ENCODE assay signal across 9 cellular contexts in the genomic region with DNA sequence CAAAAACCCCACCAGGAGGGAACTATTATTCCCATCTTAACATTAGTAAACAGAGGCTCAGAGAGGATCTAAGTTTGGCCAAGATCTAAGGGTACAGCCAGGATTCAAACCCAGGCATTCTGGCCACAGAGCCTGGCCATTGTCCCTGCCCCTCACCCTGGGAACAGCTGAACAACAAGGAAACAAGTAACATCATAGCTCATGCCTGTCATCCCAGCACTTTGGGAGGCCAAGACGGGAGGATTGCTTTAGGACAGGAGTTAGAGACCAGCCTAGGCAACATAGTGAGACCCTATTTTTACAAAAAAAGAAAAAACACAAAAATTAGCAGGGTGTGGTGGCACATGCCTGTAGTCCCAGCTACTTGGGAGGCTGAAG. TPM values are rescaled to one million over a fixed set of nuclear protein-coding genes. Genes with fewer than 3 reads are reported as not detected.
DNase-seq lines count a peak whose midpoint lies in the region; ATAC-seq and TF ChIP-seq lines count a peak whose summit lies in the region.
"Had no signal": no experiment of that assay in that cellular context is flagged by ENCODE, and none has a peak within 500 bp of the region (broad histone marks: within the 10 kb centered on the region; RNA-seq: fewer than 3 reads in every experiment).

No MANE protein-coding gene starts in this region.

- intact Hi-C loops in left ventricle myocardium inferior (cut with micrococcal nuclease) (no loop called here), left ventricle myocardium superior (cut with micrococcal nuclease) (no loop called here), PC-3 (cut with micrococcal nuclease) (loop anchor here (2.0 to 10.0 kb wide), 3 partner anchors 77 to 187 kb away; no protein-coding TSS in a partner anchor), esophagus squamous epithelium (cut with DNase I) (no loop called here)

- no peaks in the 10 kb centered on the region for H3K9me2 ChIP-seq in PC-3 (replicated peaks; ENCODE audit: low read length)

- H4K20me1 ChIP-seq in PC-3 (ENCODE audit: low read length) = no peaks in the 10 kb centered on the region

- TF ChIP-seq CTCF in left ventricle myocardium inferior (IDR thresholded peaks at IDR 0.05; ENCODE audit: borderline replicate concordance) (no peak), PC-3 (conservative IDR thresholded peaks at IDR 0.05; ENCODE audit: low read depth, low read length) (no peak), esophagus squamous epithelium (IDR thresholded peaks at IDR 0.05) (no peak), tibial nerve (IDR thresholded peaks at IDR 0.05) (no peak), endodermal cell (conservative IDR thresholded peaks at IDR 0.05) (no peak)

- H2AFZ ChIP-seq in PC-3 (ENCODE audit: low read length) = no peak overlapping the region

- H3K4me3 Mint-ChIP-seq in endodermal cell = no peak overlapping the region

- CTCF ChIA-PET in PC-3 (lab: Charles Lee) = interaction anchor here (0.7 kb wide), 1 partner anchor 180 kb away, joined by 3 read pairs; no protein-coding TSS in a partner anchor

- H2AK5ac ChIP-seq in mesendoderm (ENCODE audit: low read length) = no peak overlapping the region

- ATAC-seq in left ventricle myocardium superior (no peak), PC-3 (no peak), esophagus mucosa (no peak)

- no peak overlapping the region for H2BK5ac ChIP-seq in mesendoderm (ENCODE audit: low read length)

- H3K9ac ChIP-seq in PC-3 (ENCODE audit: low read length) (peak overlapping the region; percentile 2; the same call in 1 of the 2 replicates), mesendoderm (ENCODE audit: low read length) (no peak overlapping the region), endodermal cell (ENCODE audit: extremely low read depth, low read length, poor library complexity, severe bottlenecking) (no peak overlapping the region)

- no TSS peak for BruUV-seq in PC-3 (replicated peaks; lab: Mats Ljungman, UMichigan)

- WGBS in esophagus squamous epithelium, 2 donors = 40% methylated on average over 1 of the region's 1 CpG
- WGBS in mesendoderm (ENCODE audit: extremely low coverage, insufficient coverage, low lambda C conversion rate) = no CpG with 5 or more reads among the region's 1 CpG
- WGBS in tibial nerve, 2 donors = 64 to 85% methylated on average over 1 of the region's 1 CpG
- 89% methylated on average over 1 of the region's 1 CpG; no CpG with 5 or more reads in 1 of the 2 experiments for WGBS in endodermal cell (ENCODE audit: insufficient coverage in 1 of 2, insufficient read length in 1 of 2), 2 experiments

- H3K4me2 ChIP-seq in PC-3 (ENCODE audit: low read length) (peak overlapping the region; percentile 58), mesendoderm (ENCODE audit: low read length) (no peak overlapping the region)

- no peaks in the 10 kb centered on the region for H3K9me3 ChIP-seq in left ventricle myocardium inferior (replicated peaks)
- H3K9me3 ChIP-seq in PC-3 (ENCODE audit: low read length) = no peaks in the 10 kb centered on the region
- no peaks in the 10 kb centered on the region for H3K9me3 ChIP-seq in esophagus squamous epithelium
- no peaks in the 10 kb centered on the region for H3K9me3 ChIP-seq in tibial nerve
- H3K9me3 ChIP-seq in endodermal cell (ENCODE audit: control insufficient read depth, low read length) = no peaks in the 10 kb centered on the region

- no peaks in the 10 kb centered on the region for H3K9me3 Mint-ChIP-seq in endodermal cell

- H3K18ac ChIP-seq in mesendoderm (ENCODE audit: low read length) = no peak overlapping the region

- H3K56ac ChIP-seq in mesendoderm (ENCODE audit: low read length) = no peak overlapping the region

- DNase-seq in left ventricle myocardium inferior (no peak), left ventricle myocardium superior (no peak), PC-3 (no peak), esophagus squamous epithelium (lab: John Stamatoyannopoulos, UW) (no peak), mesendoderm (no peak), tibial nerve (ENCODE audit: low spot score in 2 of 2) (no peak), endodermal cell (no peak)

- no peak overlapping the region for H4K8ac ChIP-seq in mesendoderm (ENCODE audit: low read depth, low read length)

- no peak overlapping the region for H2BK120ac ChIP-seq in mesendoderm (ENCODE audit: low read depth, low read length)

- H3K27ac ChIP-seq in left ventricle myocardium inferior (replicated peaks) = peak overlapping the region; percentile 62
- H3K27ac ChIP-seq in PC-3 (ENCODE audit: low read length) = peak overlapping the region; percentile 60
- peak overlapping the region; percentile 21 to 76 (median 58) for H3K27ac ChIP-seq in esophagus squamous epithelium
- no peak overlapping the region for H3K27ac ChIP-seq in mesendoderm (ENCODE audit: low read depth, low read length)
- H3K27ac ChIP-seq in tibial nerve = peak overlapping the region in 1 of 4 donors; percentile 4
- no peak overlapping the region for H3K27ac ChIP-seq in endodermal cell (ENCODE audit: low read depth, low read length)

- H3K4ac ChIP-seq in mesendoderm (ENCODE audit: low read depth, low read length) = no peak overlapping the region

- H3K27me3 Mint-ChIP-seq in endodermal cell (ENCODE audit: insufficient read depth) = no peaks in the 10 kb centered on the region

- no peak for TF ChIP-seq POLR2A in esophagus squamous epithelium (IDR thresholded peaks at IDR 0.05)
- no peak for TF ChIP-seq POLR2A in tibial nerve (IDR thresholded peaks at IDR 0.05)

- H4K5ac ChIP-seq in mesendoderm (ENCODE audit: low read length) = no peak overlapping the region

- H3K4me1 ChIP-seq in left ventricle myocardium inferior (peaks cover 37% of the 10 kb centered on the region), PC-3 (ENCODE audit: insufficient read depth, low read length) (peaks cover 57% of the 10 kb centered on the region), esophagus squamous epithelium (peaks cover 48 to 91% (median 61%) of the 10 kb centered on the region in 3 donors), mesendoderm (ENCODE audit: control insufficient read depth, low read depth, low read length) (no peaks in the 10 kb centered on the region), tibial nerve (peaks cover 0 to 36% (median 9%) of the 10 kb centered on the region in 4 donors), endodermal cell (ENCODE audit: control insufficient read depth, insufficient read depth, low read length) (no peaks in the 10 kb centered on the region)

- H3K4me3 ChIP-seq in left ventricle myocardium inferior (no peak overlapping the region), PC-3 (ENCODE audit: low read length) (peak overlapping the region; percentile 40; the same call in 1 of the 2 replicates), esophagus squamous epithelium (no peak overlapping the region), mesendoderm (ENCODE audit: low read length) (no peak overlapping the region), tibial nerve (no peak overlapping the region), endodermal cell (ENCODE audit: low read length) (no peak overlapping the region)
- H3K4me3 ChIP-seq: coronary artery had no signal

- no peak overlapping the region for H2BK15ac ChIP-seq in mesendoderm (replicated peaks; ENCODE audit: low read depth)

- H3K27ac Mint-ChIP-seq in endodermal cell = no peak overlapping the region

- H3K23ac ChIP-seq in mesendoderm (ENCODE audit: low read length) = no peak overlapping the region

- H3K36me3 ChIP-seq in left ventricle myocardium inferior (no peaks in the 10 kb centered on the region), PC-3 (ENCODE audit: low read depth, low read length) (no peaks in the 10 kb centered on the region), esophagus squamous epithelium (no peaks in the 10 kb centered on the region), mesendoderm (ENCODE audit: control insufficient read depth, insufficient read depth, low read length) (no peaks in the 10 kb centered on the region), tibial nerve (no peaks in the 10 kb centered on the region), endodermal cell (ENCODE audit: control insufficient read depth, insufficient read depth, low read length) (no peaks in the 10 kb centered on the region)

- H3K27me3 ChIP-seq in left ventricle myocardium inferior (ENCODE audit: low read depth) (peaks cover 28% of the 10 kb centered on the region), PC-3 (ENCODE audit: low read length) (no peaks in the 10 kb centered on the region), esophagus squamous epithelium (peaks cover 0 to 43% (median 0%) of the 10 kb centered on the region in 4 donors), mesendoderm (ENCODE audit: insufficient read depth, low read length, poor library complexity) (no peaks in the 10 kb centered on the region), tibial nerve (no peaks in the 10 kb centered on the region), endodermal cell (ENCODE audit: control insufficient read depth, insufficient read depth, low read length, poor library complexity, severe bottlenecking) (no peaks in the 10 kb centered on the region)

- no peaks in the 10 kb centered on the region for H3K36me3 Mint-ChIP-seq in endodermal cell (ENCODE audit: low read depth)

- H3K79me2 ChIP-seq in PC-3 (ENCODE audit: low read length) (no peaks in the 10 kb centered on the region), mesendoderm (ENCODE audit: control insufficient read depth, insufficient read depth, low read length) (no peaks in the 10 kb centered on the region)

- TF ChIP-seq EP300 in tibial nerve (IDR thresholded peaks at IDR 0.05) = no peak

- peaks cover 7% of the 10 kb centered on the region for H3F3A ChIP-seq in PC-3 (ENCODE audit: low read length, unreplicated experiment)

- H3K79me1 ChIP-seq in mesendoderm (ENCODE audit: low read length) = no peaks in the 10 kb centered on the region

- peaks cover 16% of the 10 kb centered on the region for H3K4me1 Mint-ChIP-seq in endodermal cell

- POLR2A ChIA-PET in PC-3 (lab: Charles Lee; ENCODE audit: unreplicated experiment) = interaction anchor here (0.8 kb wide), 1 partner anchor 98 kb away, joined by 3 read pairs; no protein-coding TSS in a partner anchor

RNA-seq across cellular contexts. Expression of gene TOX2, which starts 27.6 kb away (rescaled TPM):
- total RNA-seq in left ventricle myocardium inferior (0.30 TPM), left ventricle myocardium superior (0.47 TPM), PC-3 (2014; rRNA removed) (0.98 and 1.8 TPM in 2 replicates), esophagus squamous epithelium (10 to 100 TPM in 1 of 4 donors, 1 to 10 TPM in 2, under 1 TPM in 1; 0.99 to 22.9 (median 3.1) TPM), tibial nerve (1 to 10 TPM; 1.3 to 3.3 (median 1.9) TPM), esophagus mucosa (1.2 TPM), endodermal cell (1 to 10 TPM; 2.4 to 3.4 TPM)
- 3.4 TPM for polyA plus RNA-seq in mesendoderm (2013, experiment 1 of 2)
- 3.7 TPM for polyA plus RNA-seq in mesendoderm (2013, experiment 2 of 2)
- polyA plus RNA-seq in endodermal cell (2013, experiment 1 of 2) = 8.9 TPM
- 8.2 TPM for polyA plus RNA-seq in endodermal cell (2013, experiment 2 of 2)

Comparison
In these comparisons a context has a peak if more than half of its experiments do, and no peak if none do; other contexts are left out.
1. H3K27ac ChIP-seq: peak in left ventricle myocardium inferior (single experiment), PC-3 (single experiment) and esophagus squamous epithelium (4 of 4); none in mesendoderm (single experiment) and endodermal cell (single experiment).